10 cellular contexts compared by ENCODE assay signal in genomic region chr2:233643128-233643527, GRCh38. TPM values are rescaled to one million over a fixed set of nuclear protein-coding genes. Genes with fewer than 3 reads are reported as not detected.
DNase-seq lines count a peak whose midpoint lies in the region; ATAC-seq, FAIRE-seq and TF ChIP-seq lines count a peak whose summit lies in the region.
"Had no signal": no experiment of that assay in that cellular context is flagged by ENCODE, and none has a peak within 500 bp of the region (broad histone marks: within the 10 kb centered on the region; RNA-seq: fewer than 3 reads in every experiment).

No MANE protein-coding gene starts in this region.

- no CpG with 5 or more reads among the region's 1 CpG for WGBS in IMR-90 (ENCODE audit: extremely low coverage in 2 of 2, insufficient read length in 1 of 2), 2 experiments

- H2AFZ ChIP-seq in IMR-90 (replicated peaks; ENCODE audit: low read length, poor library complexity) (no peak overlapping the region), keratinocyte (ENCODE audit: control insufficient read depth, low read length) (no peak overlapping the region)

- BruUV-seq in Calu3 (replicated peaks; lab: Mats Ljungman, UMichigan) (no TSS peak), IMR-90 (replicated peaks; lab: Mats Ljungman, UMichigan) (no TSS peak)

- no peak overlapping the region for H2BK15ac ChIP-seq in IMR-90 (ENCODE audit: low read depth, low read length)

- H3K27me3 ChIP-seq in IMR-90 (ENCODE audit: control insufficient read depth, insufficient read depth, low read length) = no peaks in the 10 kb centered on the region
- H3K27me3 ChIP-seq in keratinocyte (ENCODE audit: control insufficient read depth, extremely low read depth, insufficient read depth, low read length) = no peaks in the 10 kb centered on the region
- H3K27me3 ChIP-seq in CD8-positive, alpha-beta T cell (ENCODE audit: insufficient read depth, low read length) = no peaks in the 10 kb centered on the region

- no peak overlapping the region for H2AK9ac ChIP-seq in IMR-90 (replicated peaks; ENCODE audit: low read depth, low read length, poor library complexity)

- peak; percentile 77 for FAIRE-seq in keratinocyte (lab: Jason Lieb, UNC)

- no peak overlapping the region for H3K18ac ChIP-seq in IMR-90 (ENCODE audit: low read depth, low read length)

- dilution Hi-C loops in IMR-90 (cut with HindIII; ENCODE audit: low sequenced_read_pairs, unreplicated experiment) (no loop called here), keratinocyte (cut with MboI; ENCODE audit: extremely low pct_ligation_motif_present, low sequenced_read_pairs) (no loop called here)

- H3K4ac ChIP-seq in IMR-90 (ENCODE audit: low read depth, low read length) = no peak overlapping the region

- H3K4me1 Mint-ChIP-seq in Calu3 (ENCODE audit: low read depth, unreplicated experiment) = peaks cover 42% of the 10 kb centered on the region
- H3K4me1 Mint-ChIP-seq in WTC11 = no peaks in the 10 kb centered on the region
- peaks cover 15% of the 10 kb centered on the region for H3K4me1 Mint-ChIP-seq in CD8-positive, alpha-beta T cell (ENCODE audit: low read depth)

- H4K20me1 ChIP-seq in IMR-90 (ENCODE audit: insufficient read depth, low read length) = no peaks in the 10 kb centered on the region
- no peaks in the 10 kb centered on the region for H4K20me1 ChIP-seq in keratinocyte (ENCODE audit: control insufficient read depth, extremely low read depth, insufficient read depth, low read length)

- no peak overlapping the region for H3K4me3 ChIP-seq in IMR-90 (ENCODE audit: insufficient read depth, low read depth, low read length)
- H3K4me3 ChIP-seq in keratinocyte (ENCODE audit: control insufficient read depth in 2 of 3, extremely low read depth in 1 of 3, insufficient read depth in 2 of 3, low read depth in 1 of 3, low read length in 3 of 3) = no peak overlapping the region
- no peak overlapping the region for H3K4me3 ChIP-seq in CD8-positive, alpha-beta T cell (ENCODE audit: low read depth, low read length)

- H3K23ac ChIP-seq in IMR-90 (ENCODE audit: low read depth, low read length) = no peak overlapping the region

- CTCF ChIA-PET in Calu3 (lab: Charles Lee) (interaction anchor here (0.7 kb wide), 1 partner anchor 69 kb away, joined by 3 read pairs; the partner anchor contains the start of gene UGT1A5), IMR-90 (lab: Yijun Ruan, JAX) (no interaction called here), WTC11 (lab: Charles Lee) (interaction anchor here (0.8 to 2.2 kb wide), 4 partner anchors 28 to 194 kb away, joined by 3 to 8 read pairs (median 4); no protein-coding TSS in a partner anchor)
- CTCF ChIA-PET in CD8-positive, alpha-beta T cell (lab: Charles Lee) = no interaction called here

- no peak overlapping the region for H3K56ac ChIP-seq in IMR-90 (ENCODE audit: extremely low read depth, insufficient read depth, low read length)

- no peak for TF ChIP-seq POLR2A in IMR-90 (IDR thresholded peaks at IDR 0.05; ENCODE audit: low read depth, low read length)

- ATAC-seq in IMR-90 (ENCODE audit: low read depth) (no peak), WTC11 (peak; percentile 97)
- ATAC-seq in CD8-positive, alpha-beta T cell = no peak

- intact Hi-C loops in Calu3 (cut with micrococcal nuclease; ENCODE audit: unreplicated experiment) = loop anchor here (5.0 kb wide), 1 partner anchor 189 kb away; no protein-coding TSS in a partner anchor
- intact Hi-C loops in IMR-90 (cut with micrococcal nuclease) = no loop called here
- intact Hi-C loops in CD8-positive, alpha-beta T cell (cut with DNase I, micrococcal nuclease) = no loop called here

- no peak overlapping the region for H2AK5ac ChIP-seq in IMR-90 (ENCODE audit: low read depth, low read length)

- H3K9ac ChIP-seq in IMR-90 (ENCODE audit: low read depth, low read length) (no peak overlapping the region), keratinocyte (ENCODE audit: control insufficient read depth, extremely low read depth, insufficient read depth, low read length) (no peak overlapping the region)

- TF ChIP-seq CTCF in Calu3 (IDR thresholded peaks at IDR 0.05; ENCODE audit: unreplicated experiment) (peak; percentile 53), IMR-90 (conservative IDR thresholded peaks at IDR 0.05; ENCODE audit: low read depth, low read length) (0 out of 2 replicates have a peak, but pooled peaks have one; percentile 10), WTC11 (IDR thresholded peaks at IDR 0.05) (no peak), keratinocyte (optimal IDR thresholded peaks at IDR 0.05 in 1 of 3, IDR thresholded peaks at IDR 0.05 in 1 of 3, conservative IDR thresholded peaks at IDR 0.05 in 1 of 3; ENCODE audit: extremely low read depth in 1 of 3, insufficient read depth in 2 of 3, low read length in 3 of 3) (peak; percentile 42 to 66 (median 50))
- TF ChIP-seq CTCF in CD8-positive, alpha-beta T cell (IDR thresholded peaks at IDR 0.05) = no peak

- no peak overlapping the region for H3K4me3 Mint-ChIP-seq in Calu3 (ENCODE audit: low read depth, unreplicated experiment)
- H3K4me3 Mint-ChIP-seq in WTC11 = no peak overlapping the region
- no peak overlapping the region for H3K4me3 Mint-ChIP-seq in CD8-positive, alpha-beta T cell

- H3K4me1 ChIP-seq in IMR-90 (ENCODE audit: control insufficient read depth, insufficient read depth, low read length) (no peaks in the 10 kb centered on the region), keratinocyte (ENCODE audit: control insufficient read depth, extremely low read depth, insufficient read depth, low read length) (peaks cover 3% of the 10 kb centered on the region)
- peaks cover 9% of the 10 kb centered on the region for H3K4me1 ChIP-seq in CD8-positive, alpha-beta T cell (ENCODE audit: insufficient read depth, low read length)

- H4K5ac ChIP-seq in IMR-90 (ENCODE audit: low read depth, low read length) = no peak overlapping the region

- in situ Hi-C loops in IMR-90 (cut with MboI; ENCODE audit: low sequenced_read_pairs) = no loop called here

- no peaks in the 10 kb centered on the region for H3K27me3 Mint-ChIP-seq in Calu3 (ENCODE audit: unreplicated experiment)
- peaks cover 7% of the 10 kb centered on the region for H3K27me3 Mint-ChIP-seq in WTC11 (ENCODE audit: low read depth)
- H3K27me3 Mint-ChIP-seq in CD8-positive, alpha-beta T cell (ENCODE audit: low read depth) = peaks cover 10% of the 10 kb centered on the region

- H3K9me1 ChIP-seq in IMR-90 (ENCODE audit: insufficient read depth, low read length) (no peaks in the 10 kb centered on the region), keratinocyte (ENCODE audit: control insufficient read depth, extremely low read depth, insufficient read depth, low read length) (no peaks in the 10 kb centered on the region)

- no peak overlapping the region for H2BK20ac ChIP-seq in IMR-90 (ENCODE audit: low read depth, low read length)

- H3K27ac Mint-ChIP-seq in Calu3 (ENCODE audit: unreplicated experiment) (peak overlapping the region; percentile 18), WTC11 (no peak overlapping the region)
- no peak overlapping the region for H3K27ac Mint-ChIP-seq in CD8-positive, alpha-beta T cell

- H3K9me3 ChIP-seq in IMR-90 (ENCODE audit: control insufficient read depth, insufficient read depth, low read length) (peaks cover 2% of the 10 kb centered on the region; the same call in 1 of the 2 replicates), keratinocyte (ENCODE audit: control insufficient read depth, low read depth, low read length) (peaks cover 5% of the 10 kb centered on the region)
- H3K9me3 ChIP-seq in CD8-positive, alpha-beta T cell (ENCODE audit: low read length) = peaks cover 3% of the 10 kb centered on the region

- H3K14ac ChIP-seq in IMR-90 (replicated peaks; ENCODE audit: low read depth, low read length) = no peak overlapping the region

- POLR2A ChIA-PET in IMR-90 (lab: Charles Lee; ENCODE audit: unreplicated experiment) = no interaction called here
- POLR2A ChIA-PET in WTC11 (lab: Charles Lee) = interaction anchor here (0.6 kb wide), 1 partner anchor 116 kb away, joined by 3 read pairs; no protein-coding TSS in a partner anchor
- POLR2A ChIA-PET in CD8-positive, alpha-beta T cell (lab: Charles Lee) = no interaction called here

- no peak overlapping the region for H2BK120ac ChIP-seq in IMR-90 (ENCODE audit: low read depth, low read length)

- H3K36me3 Mint-ChIP-seq in Calu3 (ENCODE audit: insufficient read depth, unreplicated experiment) (peaks cover 19% of the 10 kb centered on the region), WTC11 (peaks cover 29% of the 10 kb centered on the region)
- no peaks in the 10 kb centered on the region for H3K36me3 Mint-ChIP-seq in CD8-positive, alpha-beta T cell

- DNase-seq in Calu3 (peak; percentile 63), IMR-90 (no peak), WTC11 (ENCODE audit: low spot score) (peak; percentile 62), keratinocyte (ENCODE audit: low read depth, low spot score) (no peak), D341Med (ENCODE audit: low spot score) (no peak), GDM1 (lab: John Stamatoyannopoulos, UW) (no peak), NCI-H2029 treated with DMSO at 0.1 percent for 48 hours (lab: John Stamatoyannopoulos, UW) (no peak)
- DNase-seq in CD8-positive, alpha-beta T cell = no peak
- DNase-seq: stimulated activated CD4-positive, alpha-beta T cell treated with anti-CD3 and anti-CD28 coated beads, Interleukin-4, amount 100 ng/mL, for 24 hours; substantia nigra had no signal

- H3K79me2 ChIP-seq in keratinocyte (ENCODE audit: control insufficient read depth, insufficient read depth, low read length) = no peaks in the 10 kb centered on the region

- no peak overlapping the region for H3K27ac ChIP-seq in IMR-90 (ENCODE audit: insufficient read depth, low read length)
- H3K27ac ChIP-seq in keratinocyte (ENCODE audit: control insufficient read depth, insufficient read depth, low read length) = no peak overlapping the region
- no peak overlapping the region for H3K27ac ChIP-seq in CD8-positive, alpha-beta T cell (ENCODE audit: low read depth, low read length)

- H3K36me3 ChIP-seq in IMR-90 (ENCODE audit: control insufficient read depth, insufficient read depth, low read length) (no peaks in the 10 kb centered on the region), keratinocyte (ENCODE audit: control insufficient read depth in 2 of 2, extremely low read depth in 1 of 2, insufficient read depth in 2 of 2, low read length in 2 of 2) (no peaks in the 10 kb centered on the region)
- H3K36me3 ChIP-seq in CD8-positive, alpha-beta T cell (ENCODE audit: insufficient read depth, low read length) = no peaks in the 10 kb centered on the region

- no peak overlapping the region for H2BK5ac ChIP-seq in IMR-90 (ENCODE audit: low read depth, low read length, poor library complexity, severe bottlenecking)

- H3K4me2 ChIP-seq in IMR-90 (ENCODE audit: low read depth, low read length) (no peak overlapping the region), keratinocyte (ENCODE audit: control insufficient read depth, extremely low read depth, insufficient read depth, low read depth, low read length) (no peak overlapping the region)

- no peak overlapping the region for H4K91ac ChIP-seq in IMR-90 (ENCODE audit: insufficient read depth, low read depth, low read length)

- no peak overlapping the region for H4K8ac ChIP-seq in IMR-90 (ENCODE audit: low read depth in 2 of 2, low read length in 2 of 2)

- H3K9me3 Mint-ChIP-seq in Calu3 (ENCODE audit: low read depth, unreplicated experiment) (peaks cover 10% of the 10 kb centered on the region), WTC11 (peaks cover 36% of the 10 kb centered on the region)
- peaks cover 11% of the 10 kb centered on the region for H3K9me3 Mint-ChIP-seq in CD8-positive, alpha-beta T cell

- no peaks in the 10 kb centered on the region for H3K79me1 ChIP-seq in IMR-90 (ENCODE audit: low read depth in 1 of 2, low read length in 2 of 2)

- TF ChIP-seq RAD21 in IMR-90 (IDR thresholded peaks at IDR 0.05; ENCODE audit: low read length) = no peak; the same call in 1 of the 2 replicates

RNA-seq across cellular contexts. Expression of gene UGT1A10, which starts 6.9 kb away (rescaled TPM):
- total RNA-seq in Calu3 (2022) (107 and 120 TPM in 2 replicates), IMR-90 (2012; rRNA removed) (not detected in 2 replicates), WTC11 (2021) (0.11 to 0.18 TPM in 2 of 3 replicates, not detected in the other)
- polyA plus RNA-seq in IMR-90 (2012; rRNA removed) (not detected in 2 replicates), keratinocyte (1.8 to 2.4 TPM (median 2.0 TPM) in 3 replicates)
- not detected in 2 replicates for polyA plus RNA-seq in IMR-90 (2012; cell fraction: cytosol; rRNA removed)
- polyA plus RNA-seq in IMR-90 (2012; cell fraction: nucleus; rRNA removed; ENCODE audit: low replicate concordance) = not detected in 2 replicates
- not detected for polyA plus RNA-seq in keratinocyte (2011; ENCODE audit: low read depth)
- 1.7 and 2.5 TPM in 2 replicates for polyA plus RNA-seq in keratinocyte (2011; cell fraction: cytosol; rRNA removed)
- 1.8 and 2.6 TPM in 2 replicates for polyA plus RNA-seq in keratinocyte (2011; cell fraction: nucleus; rRNA removed)
- 0.68 TPM in 1 of 2 replicates, not detected in the other for polyA plus RNA-seq in keratinocyte (2012; ENCODE audit: low replicate concordance)
- 0.36 to 1.4 TPM (median 0.56 TPM) in 3 replicates for polyA minus RNA-seq in keratinocyte
- polyA minus RNA-seq in keratinocyte (2011; cell fraction: cytosol; rRNA and poly(A)+ RNA removed) = 2.3 TPM
- polyA minus RNA-seq in keratinocyte (2011; cell fraction: nucleus; rRNA and poly(A)+ RNA removed) = 0.74 and 1.2 TPM in 2 replicates
- not detected for total RNA-seq in CD8-positive, alpha-beta T cell

RNA-seq across cellular contexts. Expression of gene UGT1A8, which starts 25.7 kb away (rescaled TPM):
- not detected in 2 replicates for total RNA-seq in Calu3 (2022)
- not detected in 2 replicates for total RNA-seq in IMR-90 (2012; rRNA removed)
- polyA plus RNA-seq in IMR-90 (2012; rRNA removed) = not detected in 2 replicates
- polyA plus RNA-seq in IMR-90 (2012; cell fraction: cytosol; rRNA removed) = not detected in 2 replicates
- not detected in 2 replicates for polyA plus RNA-seq in IMR-90 (2012; cell fraction: nucleus; rRNA removed; ENCODE audit: low replicate concordance)
- 0.11 to 0.13 TPM in 2 of 3 replicates, not detected in the other for total RNA-seq in WTC11 (2021)
- 0.41 to 0.64 TPM (median 0.63 TPM) in 3 replicates for polyA plus RNA-seq in keratinocyte
- not detected for polyA plus RNA-seq in keratinocyte (2011; ENCODE audit: low read depth)
- 0.45 and 1.3 TPM in 2 replicates for polyA plus RNA-seq in keratinocyte (2011; cell fraction: cytosol; rRNA removed)
- 0.16 and 0.19 TPM in 2 replicates for polyA plus RNA-seq in keratinocyte (2011; cell fraction: nucleus; rRNA removed)
- 0.29 and 0.51 TPM in 2 replicates for polyA plus RNA-seq in keratinocyte (2012; ENCODE audit: low replicate concordance)
- polyA minus RNA-seq in keratinocyte = 0.26 TPM in 1 of 3 replicates, not detected in the others
- not detected for polyA minus RNA-seq in keratinocyte (2011; cell fraction: cytosol; rRNA and poly(A)+ RNA removed)
- 0.31 TPM in 1 of 2 replicates, not detected in the other for polyA minus RNA-seq in keratinocyte (2011; cell fraction: nucleus; rRNA and poly(A)+ RNA removed)
- total RNA-seq in CD8-positive, alpha-beta T cell = not detected

RNA-seq across cellular contexts. Expression of gene UGT1A9, which starts 28.6 kb away (rescaled TPM):
- total RNA-seq in Calu3 (2022) (3.5 and 4.3 TPM in 2 replicates), IMR-90 (2012; rRNA removed) (not detected in 2 replicates), WTC11 (2021) (not detected in 3 replicates)
- polyA plus RNA-seq in IMR-90 (2012; rRNA removed) (not detected in 2 replicates), keratinocyte (not detected in 3 replicates)
- not detected in 2 replicates for polyA plus RNA-seq in IMR-90 (2012; cell fraction: cytosol; rRNA removed)
- polyA plus RNA-seq in IMR-90 (2012; cell fraction: nucleus; rRNA removed; ENCODE audit: low replicate concordance) = not detected in 2 replicates
- polyA plus RNA-seq in keratinocyte (2011; ENCODE audit: low read depth) = not detected
- not detected in 2 replicates for polyA plus RNA-seq in keratinocyte (2011; cell fraction: cytosol; rRNA removed)
- 0.05 and 0.11 TPM in 2 replicates for polyA plus RNA-seq in keratinocyte (2011; cell fraction: nucleus; rRNA removed)
- polyA plus RNA-seq in keratinocyte (2012; ENCODE audit: low replicate concordance) = not detected in 2 replicates
- polyA minus RNA-seq in keratinocyte = not detected in 3 replicates
- polyA minus RNA-seq in keratinocyte (2011; cell fraction: cytosol; rRNA and poly(A)+ RNA removed) = not detected
- not detected in 2 replicates for polyA minus RNA-seq in keratinocyte (2011; cell fraction: nucleus; rRNA and poly(A)+ RNA removed)
- total RNA-seq in CD8-positive, alpha-beta T cell = not detected

RNA-seq across cellular contexts. Expression of gene UGT1A7, which starts 38.6 kb away (rescaled TPM):
- total RNA-seq in Calu3 (2022) = 7.2 and 7.8 TPM in 2 replicates
- total RNA-seq in IMR-90 (2012; rRNA removed) = not detected in 2 replicates
- not detected in 2 replicates for polyA plus RNA-seq in IMR-90 (2012; rRNA removed)
- not detected in 2 replicates for polyA plus RNA-seq in IMR-90 (2012; cell fraction: cytosol; rRNA removed)
- polyA plus RNA-seq in IMR-90 (2012; cell fraction: nucleus; rRNA removed; ENCODE audit: low replicate concordance) = not detected in 2 replicates
- not detected in 3 replicates for total RNA-seq in WTC11 (2021)
- polyA plus RNA-seq in keratinocyte = 0.19 to 1.2 TPM (median 0.87 TPM) in 3 replicates
- polyA plus RNA-seq in keratinocyte (2011; ENCODE audit: low read depth) = 3.0 TPM
- 0.33 TPM in 1 of 2 replicates, not detected in the other for polyA plus RNA-seq in keratinocyte (2011; cell fraction: cytosol; rRNA removed)
- polyA plus RNA-seq in keratinocyte (2011; cell fraction: nucleus; rRNA removed) = 2.2 and 3.0 TPM in 2 replicates
- polyA plus RNA-seq in keratinocyte (2012; ENCODE audit: low replicate concordance) = 0.18 and 2.9 TPM in 2 replicates
- 0.95 to 7.2 TPM (median 2.1 TPM) in 3 replicates for polyA minus RNA-seq in keratinocyte
- polyA minus RNA-seq in keratinocyte (2011; cell fraction: cytosol; rRNA and poly(A)+ RNA removed) = 3.3 TPM
- polyA minus RNA-seq in keratinocyte (2011; cell fraction: nucleus; rRNA and poly(A)+ RNA removed) = 5.8 and 13.6 TPM in 2 replicates
- total RNA-seq in CD8-positive, alpha-beta T cell = not detected

RNA-seq across cellular contexts. Expression of gene UGT1A6, which starts 49.6 kb away (rescaled TPM):
- total RNA-seq in Calu3 (2022) (98.0 and 116 TPM in 2 replicates), IMR-90 (2012; rRNA removed) (not detected in 2 replicates), WTC11 (2021) (0.53 TPM in 1 of 3 replicates, not detected in the others)
- polyA plus RNA-seq in IMR-90 (2012; rRNA removed) (not detected in 2 replicates), keratinocyte (133 to 154 TPM (median 152 TPM) in 3 replicates)
- 0.03 TPM in 1 of 2 replicates, not detected in the other for polyA plus RNA-seq in IMR-90 (2012; cell fraction: cytosol; rRNA removed)
- polyA plus RNA-seq in IMR-90 (2012; cell fraction: nucleus; rRNA removed; ENCODE audit: low replicate concordance) = not detected in 2 replicates
- polyA plus RNA-seq in keratinocyte (2011; ENCODE audit: low read depth) = 15.8 TPM
- 176 and 179 TPM in 2 replicates for polyA plus RNA-seq in keratinocyte (2011; cell fraction: cytosol; rRNA removed)
- polyA plus RNA-seq in keratinocyte (2011; cell fraction: nucleus; rRNA removed) = 157 and 158 TPM in 2 replicates
- polyA plus RNA-seq in keratinocyte (2012; ENCODE audit: low replicate concordance) = 42.8 and 103 TPM in 2 replicates
- 57.6 to 151 TPM (median 113 TPM) in 3 replicates for polyA minus RNA-seq in keratinocyte
- 104 TPM for polyA minus RNA-seq in keratinocyte (2011; cell fraction: cytosol; rRNA and poly(A)+ RNA removed)
- polyA minus RNA-seq in keratinocyte (2011; cell fraction: nucleus; rRNA and poly(A)+ RNA removed) = 89.6 and 174 TPM in 2 replicates
- total RNA-seq in CD8-positive, alpha-beta T cell = not detected

Comparison
In these comparisons a context has a peak if more than half of its experiments do, and no peak if none do; other contexts are left out.
1. DNase-seq: peak in Calu3 (single experiment) and WTC11 (single experiment); none in IMR-90 (single experiment), keratinocyte (single experiment), D341Med (single experiment), GDM1 (single experiment), NCI-H2029 treated with DMSO at 0.1 percent for 48 hours (single experiment) and CD8-positive, alpha-beta T cell (0 of 7).
2. CTCF ChIP-seq: peak in Calu3 (single experiment), IMR-90 (single experiment) and keratinocyte (3 of 3); none in WTC11 (single experiment) and CD8-positive, alpha-beta T cell (single experiment).
3. RNA of gene UGT1A10, which starts 6.9 kb away (total RNA-seq): 107 to 120 TPM in Calu3; 0.11 to 0.18 TPM in WTC11, not detected in IMR-90 and not detected in CD8-positive, alpha-beta T cell; every median in the first group is over 10 times any median in the second.
4. CTCF ChIA-PET loops: an anchor here in Calu3 (0.7 kb wide) and WTC11 (0.8 to 2.2 kb wide); none called in IMR-90 and CD8-positive, alpha-beta T cell.